In genomic region chr22:38139901-38140300, GRCh38 we compare ENCODE assay signal across 24 cellular contexts. TPM values are rescaled to one million over a fixed set of nuclear protein-coding genes. Genes with fewer than 3 reads are reported as not detected.
DNase-seq lines count a peak whose midpoint lies in the region; ATAC-seq and TF ChIP-seq lines count a peak whose summit lies in the region.
"Had no signal": no experiment of that assay in that cellular context is flagged by ENCODE, and none has a peak within 500 bp of the region (broad histone marks: within the 10 kb centered on the region; RNA-seq: fewer than 3 reads in every experiment).

No MANE protein-coding gene starts in this region.

- H3F3A ChIP-seq in smooth muscle cell (ENCODE audit: low read depth): no peaks in the 10 kb centered on the region

- H2AFZ ChIP-seq in smooth muscle cell (ENCODE audit: low read depth): no peak overlapping the region

- H3K4me3 Mint-ChIP-seq in central memory CD8-positive, alpha-beta T cell: no peak overlapping the region
- no peak overlapping the region for H3K4me3 Mint-ChIP-seq in type B pancreatic cell
- H3K4me3 Mint-ChIP-seq: CD4-positive, alpha-beta memory T cell had no signal

- H3K27ac ChIP-seq in right cardiac atrium (ENCODE audit: low read length): no peak overlapping the region
- H3K27ac ChIP-seq in smooth muscle cell (ENCODE audit: low read depth): no peak overlapping the region
- H3K27ac ChIP-seq: BLaER1 treated with 17β-estradiol and CSF1 and Interleukin-3, amounts not matched to agents 10 nM and 100 nM; SJCRH30 had no signal

- H3K36me3 ChIP-seq in smooth muscle cell (ENCODE audit: low read depth): no peaks in the 10 kb centered on the region
- H3K36me3 ChIP-seq: SJCRH30 had no signal

- H3K4me1 Mint-ChIP-seq in central memory CD8-positive, alpha-beta T cell: peaks cover 16% of the 10 kb centered on the region
- H3K4me1 Mint-ChIP-seq in type B pancreatic cell (ENCODE audit: unreplicated experiment): peaks cover 13% of the 10 kb centered on the region

- no peak overlapping the region for H3K9ac ChIP-seq in smooth muscle cell (ENCODE audit: low read depth)
- H3K9ac ChIP-seq: BLaER1 treated with 17β-estradiol and CSF1 and Interleukin-3, amounts not matched to agents 10 nM and 100 nM had no signal

- no peaks in the 10 kb centered on the region for H3K9me3 Mint-ChIP-seq in central memory CD8-positive, alpha-beta T cell
- H3K9me3 Mint-ChIP-seq in type B pancreatic cell: peaks cover 5% of the 10 kb centered on the region

- whole genome bisulfite sequencing in right cardiac atrium: 92% methylated on average over 11 of the region's 11 CpGs
- 94% methylated on average over 11 of the region's 11 CpGs for WGBS in smooth muscle cell (ENCODE audit: low lambda C conversion rate)

- no peak for ATAC-seq in right cardiac atrium
- ATAC-seq in central memory CD8-positive, alpha-beta T cell (replicated peaks; ENCODE audit: extremely low read depth, poor library complexity, severe bottlenecking): no peak
- ATAC-seq in left lobe of liver: no peak
- ATAC-seq in HG02571 (IDR thresholded peaks at IDR 0.05; ENCODE audit: unreplicated experiment): no peak
- ATAC-seq: PC-3, SK-N-SH treated with all-trans-retinoic acid at 6 μM for 48 hours had no signal

- H3K4me2 ChIP-seq in smooth muscle cell: no peak overlapping the region
- H3K4me2 ChIP-seq: BLaER1 treated with 17β-estradiol and CSF1 and Interleukin-3, amounts not matched to agents 10 nM and 100 nM had no signal

- H4K20me1 ChIP-seq in smooth muscle cell (ENCODE audit: low read depth): no peaks in the 10 kb centered on the region
- H4K20me1 ChIP-seq: BLaER1 treated with 17β-estradiol and CSF1 and Interleukin-3, amounts not matched to agents 10 nM and 100 nM had no signal

- no peaks in the 10 kb centered on the region for H3K27me3 Mint-ChIP-seq in central memory CD8-positive, alpha-beta T cell
- no peaks in the 10 kb centered on the region for H3K27me3 Mint-ChIP-seq in type B pancreatic cell
- H3K27me3 Mint-ChIP-seq: CD4-positive, alpha-beta memory T cell had no signal

- H3K4me1 ChIP-seq in right cardiac atrium (ENCODE audit: control insufficient read depth, insufficient read depth, low read length): no peaks in the 10 kb centered on the region
- H3K4me1 ChIP-seq in smooth muscle cell (ENCODE audit: low read depth): no peaks in the 10 kb centered on the region
- H3K4me1 ChIP-seq: SJCRH30 had no signal

- peak overlapping the region; percentile 50 for H3K27ac Mint-ChIP-seq in central memory CD8-positive, alpha-beta T cell (ENCODE audit: low read depth)
- H3K27ac Mint-ChIP-seq in type B pancreatic cell: peak overlapping the region; percentile 81

- intact Hi-C loops in cardiac septum (cut with DNase I): no loop called here
- intact Hi-C loops in right cardiac atrium (cut with DNase I): no loop called here

- DNase-seq in cardiac septum (ENCODE audit: low spot score) (peak; percentile 70), right cardiac atrium (no peak), left lobe of liver (ENCODE audit: low spot score) (peak; percentile 41), type B pancreatic cell (ENCODE audit: extremely low spot score, unreplicated experiment) (no peak), NCI-H1436 (lab: John Stamatoyannopoulos, UW) (no peak), smooth muscle cell (lab: John Stamatoyannopoulos, UW; ENCODE audit: unreplicated experiment) (no peak)
- DNase-seq in central memory CD8-positive, alpha-beta T cell (ENCODE audit: low spot score in 2 of 2): no peak
- DNase-seq: 8988T; CD4-positive, alpha-beta memory T cell; COR-L47; DMS53; KBM-7; NCI-H1105 treated with DMSO at 0.1 percent for 48 hours; NCI-H2029; NCI-H446; NCI-H524 treated with DMSO at 0.1 percent for 48 hours; NCI-H774; PC-3; SJCRH30 had no signal

- H3K4me3 ChIP-seq in right cardiac atrium (ENCODE audit: low read length): no peak overlapping the region
- H3K4me3 ChIP-seq in smooth muscle cell: no peak overlapping the region
- H3K4me3 ChIP-seq: BLaER1 treated with 17β-estradiol and CSF1 and Interleukin-3, amounts not matched to agents 10 nM and 100 nM; SJCRH30 had no signal

- H3K27me3 ChIP-seq in right cardiac atrium (ENCODE audit: control insufficient read depth, insufficient read depth): no peaks in the 10 kb centered on the region
- no peaks in the 10 kb centered on the region for H3K27me3 ChIP-seq in smooth muscle cell (ENCODE audit: low read depth)
- H3K27me3 ChIP-seq: BLaER1 treated with 17β-estradiol and CSF1 and Interleukin-3, amounts not matched to agents 10 nM and 100 nM; SJCRH30 had no signal

- H3K9me3 ChIP-seq in right cardiac atrium (ENCODE audit: control insufficient read depth, low read length) (no peaks in the 10 kb centered on the region), smooth muscle cell (replicated peaks; ENCODE audit: low read depth) (no peaks in the 10 kb centered on the region)
- H3K9me3 ChIP-seq: BLaER1 treated with 17β-estradiol and CSF1 and Interleukin-3, amounts not matched to agents 10 nM and 100 nM; SJCRH30 had no signal

- TF ChIP-seq CTCF in type B pancreatic cell (conservative IDR thresholded peaks at IDR 0.05): no peak
- no peak for TF ChIP-seq CTCF in smooth muscle cell (IDR thresholded peaks at IDR 0.05; ENCODE audit: borderline replicate concordance, insufficient read depth, poor library complexity, severe bottlenecking)

- peaks cover 27% of the 10 kb centered on the region for H3K36me3 Mint-ChIP-seq in central memory CD8-positive, alpha-beta T cell (ENCODE audit: insufficient read depth)
- H3K36me3 Mint-ChIP-seq in type B pancreatic cell: peaks cover 14% of the 10 kb centered on the region

- no peaks in the 10 kb centered on the region for H3K79me2 ChIP-seq in smooth muscle cell (ENCODE audit: low read depth)

RNA-seq across cellular contexts. Expression of gene BAIAP2L2, which starts 29.4 kb away (rescaled TPM):
- total RNA-seq in cardiac septum (0.24 TPM), right cardiac atrium (under 1 TPM in 2 of 4 donors, not detected in 2; 0.17 to 0.53 TPM), left lobe of liver (1.1 TPM), type B pancreatic cell (ENCODE audit: low replicate concordance) (4.5 and 12.1 TPM in 2 replicates), smooth muscle cell (0.13 and 0.31 TPM in 2 replicates)
- polyA plus RNA-seq in right cardiac atrium (0.20 TPM), smooth muscle cell (0.67 and 1.3 TPM in 2 replicates)
- total RNA-seq: SJCRH30 had no signal
- polyA plus RNA-seq: CD4-positive, alpha-beta memory T cell had no signal

RNA-seq across cellular contexts. Expression of gene PLA2G6, which starts 41.7 kb away (rescaled TPM):
- 12.5 TPM for total RNA-seq in cardiac septum
- total RNA-seq in right cardiac atrium: 10 to 100 TPM; 16.0 to 25.2 (median 17.6) TPM
- polyA plus RNA-seq in right cardiac atrium: 16.0 TPM
- 32.1 TPM for total RNA-seq in left lobe of liver
- total RNA-seq in type B pancreatic cell (ENCODE audit: low replicate concordance): 64.1 and 78.6 TPM in 2 replicates
- 6.1 and 19.4 TPM in 2 replicates for total RNA-seq in smooth muscle cell
- polyA plus RNA-seq in smooth muscle cell: 8.6 and 8.9 TPM in 2 replicates

RNA-seq across cellular contexts. Expression of gene SLC16A8, which starts 55.9 kb away (rescaled TPM):
- not detected for total RNA-seq in cardiac septum
- total RNA-seq in right cardiac atrium: under 1 TPM in 3 of 4 donors, not detected in 1; 0.41 to 0.68 (median 0.57) TPM
- 0.63 TPM for polyA plus RNA-seq in right cardiac atrium
- total RNA-seq in left lobe of liver: not detected
- not detected in 2 replicates for total RNA-seq in type B pancreatic cell (ENCODE audit: low replicate concordance)
- 0.09 TPM in 1 of 2 replicates, not detected in the other for total RNA-seq in smooth muscle cell
- 0.93 and 1.4 TPM in 2 replicates for polyA plus RNA-seq in smooth muscle cell
- total RNA-seq: CD4-positive, alpha-beta memory T cell; LHCN-M2; MCF 10A; PC-3 had no signal
- polyA plus RNA-seq: CD4-positive, alpha-beta memory T cell had no signal

Comparison
In these comparisons a context has a peak if more than half of its experiments do, and no peak if none do; other contexts are left out.
1. DNase-seq: peak in cardiac septum (single experiment) and left lobe of liver (single experiment); none in right cardiac atrium (0 of 3), central memory CD8-positive, alpha-beta T cell (0 of 2), type B pancreatic cell (single experiment), NCI-H1436 (single experiment) and smooth muscle cell (single experiment).